10 cellular contexts compared by ENCODE assay signal in the genomic region with DNA sequence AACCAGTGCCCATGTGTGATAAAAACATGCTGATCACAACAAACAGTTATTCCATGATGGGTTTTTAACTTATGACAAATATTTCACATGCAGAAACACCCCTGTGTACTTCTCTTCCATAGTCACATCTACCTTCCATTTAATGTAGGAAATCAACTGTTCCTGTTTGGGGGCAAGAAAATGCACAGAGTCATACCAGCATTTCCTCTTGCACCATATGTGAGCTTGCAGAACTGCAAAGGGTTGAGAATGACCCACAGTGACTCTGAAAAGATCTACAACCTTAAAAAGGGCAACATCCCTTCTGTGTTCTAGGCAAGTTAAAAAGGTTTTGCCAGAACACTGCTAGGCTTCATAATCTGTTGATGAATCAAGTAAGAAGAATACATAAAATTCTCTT. TPM values are rescaled to one million over a fixed set of nuclear protein-coding genes. Genes with fewer than 3 reads are reported as not detected.
"Had no signal": no experiment of that assay in that cellular context is flagged by ENCODE, and none has a peak within 500 bp of the region (broad histone marks: within the 10 kb centered on the region; RNA-seq: fewer than 3 reads in every experiment).

No MANE protein-coding gene starts in this region.

- H3K27me3 ChIP-seq: uterus had no signal

- H3K4me1 ChIP-seq: uterus had no signal

- H3K9me3 ChIP-seq: uterus had no signal

- DNase-seq: activated gamma-delta T cell; activated T-cell treated with anti-CD3 and anti-CD28 coated beads, Interleukin-2, amount 50 U/mL, for 24 hours; amygdala; erythroblast; hippocampal formation; uterus had no signal

- H3K4me3 ChIP-seq: uterus had no signal

- H3K36me3 ChIP-seq: uterus had no signal

- H3K27ac ChIP-seq: uterus had no signal

RNA-seq across cellular contexts. Expression of a gene that starts 9.9 kb away (rescaled TPM):
- total RNA-seq: kidney epithelial cell, mesenteric fat pad, osteocyte, uterus had no signal
- polyA plus RNA-seq: neural cell had no signal
